In the genomic region with DNA sequence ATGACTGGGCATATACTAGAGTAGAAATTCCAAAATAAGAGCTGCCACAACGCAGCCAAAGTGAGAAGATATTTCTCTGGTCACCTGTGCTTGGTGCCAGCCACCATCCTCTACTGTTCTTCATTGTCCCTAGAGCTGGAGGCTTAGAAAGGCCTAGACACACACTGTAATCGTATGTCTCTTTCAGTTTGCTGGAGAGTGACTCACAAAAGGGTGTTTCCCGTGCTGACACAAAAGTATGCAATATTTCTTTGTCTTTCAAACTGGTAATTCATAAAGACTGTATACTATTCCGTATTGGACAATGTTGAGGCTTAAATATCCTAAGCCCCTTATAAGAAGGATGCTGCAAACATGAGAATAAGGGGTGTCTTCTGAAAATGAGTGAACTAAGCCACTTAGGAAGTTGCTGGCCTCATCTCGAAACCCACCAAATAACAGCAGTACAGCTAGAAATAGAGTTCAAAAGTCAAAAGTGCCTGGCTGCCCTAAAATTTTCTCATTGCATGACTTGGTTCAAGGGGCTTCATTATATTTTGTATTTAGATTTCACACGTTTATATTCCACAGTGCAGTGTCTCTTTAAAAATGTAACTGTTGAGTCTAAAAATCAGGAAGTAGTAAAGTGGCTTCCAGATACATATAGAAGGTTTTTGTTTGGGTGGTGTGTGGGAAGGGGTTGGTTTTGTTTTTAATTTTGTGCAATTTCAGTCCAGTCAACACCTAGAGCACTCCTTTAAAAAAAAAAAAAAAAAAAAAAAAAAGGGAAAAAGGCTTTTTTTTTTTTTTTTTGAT, we compare ENCODE assay signal across 8 cellular contexts.
DNase-seq lines count a peak whose midpoint lies in the region; ATAC-seq and TF ChIP-seq lines count a peak whose summit lies in the region.

No MANE protein-coding gene starts in this region.

- H3K27ac Mint-ChIP-seq in activated naive CD4-positive, alpha-beta T cell treated with anti-CD3 and anti-CD28 coated beads, Interleukin-2, amount 50 U/mL, for 72 hours: peak overlapping the region; percentile 42 to 82

- no peak overlapping the region for H3K27ac ChIP-seq in tibial artery

- peak; percentile 81 for ATAC-seq in GM19463 (IDR thresholded peaks at IDR 0.05; ENCODE audit: unreplicated experiment)
- ATAC-seq in HG03439 (IDR thresholded peaks at IDR 0.05; ENCODE audit: unreplicated experiment): peak; percentile 76
- peak; percentile 84 to 91 for ATAC-seq in activated naive CD4-positive, alpha-beta T cell treated with anti-CD3 and anti-CD28 coated beads, Interleukin-2, amount 50 U/mL, for 72 hours
- ATAC-seq in Right ventricle myocardium superior (ENCODE audit: poor library complexity): no peak

- peaks cover 0 to 6% (median 0%) of the 10 kb centered on the region in 4 donors for H3K4me1 ChIP-seq in tibial artery

- H3K36me3 Mint-ChIP-seq in activated naive CD4-positive, alpha-beta T cell treated with anti-CD3 and anti-CD28 coated beads, Interleukin-2, amount 50 U/mL, for 72 hours: peaks cover 0 to 8% of the 10 kb centered on the region in 2 donors

- H3K4me3 ChIP-seq in tibial artery: no peak overlapping the region

- H3K27me3 ChIP-seq in tibial artery: no peaks in the 10 kb centered on the region

- no peak for TF ChIP-seq CTCF in tibial artery (IDR thresholded peaks at IDR 0.05)

- intact Hi-C loops in tibial artery (cut with DNase I; ENCODE audit: low total_unique reads): no loop called here
- intact Hi-C loops in Right ventricle myocardium superior (cut with DNase I): no loop called here

- H3K36me3 ChIP-seq in tibial artery: no peaks in the 10 kb centered on the region

- H3K9me3 Mint-ChIP-seq in activated naive CD4-positive, alpha-beta T cell treated with anti-CD3 and anti-CD28 coated beads, Interleukin-2, amount 50 U/mL, for 72 hours: no peaks in the 10 kb centered on the region

- DNase-seq in EL: peak; percentile 31
- DNase-seq in activated naive CD4-positive, alpha-beta T cell treated with anti-CD3 and anti-CD28 coated beads, Interleukin-2, amount 50 U/mL, for 72 hours (ENCODE audit: low spot score in 2 of 2): peak in 1 of 2 donors; percentile 23
- DNase-seq in D341Med (ENCODE audit: low spot score): no peak
- DNase-seq in tibial artery: no peak
- DNase-seq in NCI-H1417 (lab: John Stamatoyannopoulos, UW): no peak
- DNase-seq in Right ventricle myocardium superior: no peak

- no peaks in the 10 kb centered on the region for H3K9me3 ChIP-seq in tibial artery
